11 cellular contexts compared by ENCODE assay signal in the genomic region with DNA sequence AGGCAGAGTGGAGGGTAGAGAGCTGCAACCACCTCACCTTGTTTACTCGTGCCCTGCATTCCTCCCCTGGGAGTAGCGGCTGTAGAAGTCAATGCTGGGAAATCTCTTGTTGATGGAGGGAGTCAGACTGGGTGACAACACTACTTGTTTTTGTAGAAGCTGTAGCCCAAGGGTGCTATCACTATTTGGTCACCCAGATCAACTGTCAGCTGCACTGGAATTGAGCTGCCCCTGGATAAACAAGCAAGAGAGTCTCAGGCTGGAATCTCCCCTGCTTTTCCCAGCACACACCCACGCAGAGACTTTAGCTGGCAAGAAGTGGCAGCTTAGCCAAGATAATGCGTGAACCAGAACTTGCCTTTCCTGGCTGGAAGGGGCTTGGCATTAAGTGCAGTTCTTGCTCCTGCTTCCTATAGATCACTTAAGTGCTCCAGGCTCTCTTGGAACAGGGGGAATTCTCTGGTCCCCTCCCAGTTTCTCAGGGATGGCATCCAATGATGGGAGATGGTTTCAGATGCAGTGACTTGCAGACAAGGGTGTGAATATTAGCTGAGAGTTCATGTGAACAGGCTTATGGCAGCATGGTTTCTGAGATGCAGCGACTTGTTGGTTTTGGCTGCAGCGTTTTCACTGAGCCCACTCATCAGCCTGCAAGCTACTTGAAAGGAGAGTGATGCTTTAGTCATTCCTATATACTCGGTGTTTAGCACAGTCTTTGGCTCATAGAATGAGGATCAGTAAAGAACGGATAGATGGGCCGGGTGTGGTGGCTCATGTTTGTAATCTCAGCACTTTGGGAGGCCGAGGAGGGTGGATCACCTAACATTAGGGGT. TPM values are rescaled to one million over a fixed set of nuclear protein-coding genes. Genes with fewer than 3 reads are reported as not detected.
A peak's percentile ranks its signal among the peaks of the same experiment; 100 is the strongest.
DNase-seq lines count a peak whose midpoint lies in the region; ATAC-seq and TF ChIP-seq lines count a peak whose summit lies in the region.
"Had no signal": no experiment of that assay in that cellular context is flagged by ENCODE, and none has a peak within 500 bp of the region (broad histone marks: within the 10 kb centered on the region; RNA-seq: fewer than 3 reads in every experiment).

No MANE protein-coding gene starts in this region.

- DNase-seq in Daoy (ENCODE audit: low read depth) (peak; percentile 71), RWPE2 (ENCODE audit: low spot score) (no peak), fibroblast of gingiva (ENCODE audit: low read depth) (peak; percentile 39), trophoblast cell (no peak), NCI-H1436 (lab: John Stamatoyannopoulos, UW) (no peak), DMS114 treated with DMSO at 0.1 percent for 48 hours (lab: John Stamatoyannopoulos, UW; ENCODE audit: unreplicated experiment) (no peak), cerebellum (ENCODE audit: low spot score) (no peak), globus pallidus (ENCODE audit: low spot score) (no peak)
- DNase-seq: activated naive CD4-positive, alpha-beta T cell; gastrocnemius medialis; NCI-H510A treated with DMSO at 0.1 percent for 48 hours had no signal

- no peak overlapping the region for H2AK5ac ChIP-seq in trophoblast cell (ENCODE audit: low read length)

- no peak overlapping the region for H4K91ac ChIP-seq in trophoblast cell (ENCODE audit: low read depth, low read length)

- H3K9me3 ChIP-seq in RWPE2 (ENCODE audit: severe bottlenecking) = no peaks in the 10 kb centered on the region
- no peaks in the 10 kb centered on the region for H3K9me3 ChIP-seq in trophoblast cell (ENCODE audit: insufficient read depth, low read depth, low read length)
- H3K9me3 ChIP-seq: gastrocnemius medialis had no signal

- H3K23ac ChIP-seq in trophoblast cell (ENCODE audit: low read length) = no peak overlapping the region

- H3K79me1 ChIP-seq in trophoblast cell (ENCODE audit: low read length) = peaks cover 2% of the 10 kb centered on the region

- peak overlapping the region; percentile 2 for H3K4ac ChIP-seq in trophoblast cell (ENCODE audit: low read depth, low read length)

- H3K36me3 ChIP-seq in RWPE2 (ENCODE audit: low read depth) = peaks cover 5% of the 10 kb centered on the region; the same call in 1 of the 2 replicates
- peaks cover 33 to 38% of the 10 kb centered on the region in 2 experiments for H3K36me3 ChIP-seq in trophoblast cell (ENCODE audit: control insufficient read depth in 1 of 2, insufficient read depth in 2 of 2, low read length in 2 of 2)
- H3K36me3 ChIP-seq: gastrocnemius medialis had no signal

- H2AFZ ChIP-seq in trophoblast cell (ENCODE audit: insufficient read depth, low read length, poor library complexity) = no peak overlapping the region

- H3K27ac ChIP-seq in RWPE2 (ENCODE audit: poor library complexity, severe bottlenecking) = no peak overlapping the region
- H3K27ac ChIP-seq in trophoblast cell (ENCODE audit: low read depth, low read length) = peak overlapping the region; percentile 14

- H4K8ac ChIP-seq in trophoblast cell (ENCODE audit: low read depth, low read length) = no peak overlapping the region

- H3K4me1 ChIP-seq in RWPE2 (ENCODE audit: insufficient read depth, poor library complexity, severe bottlenecking) (peaks cover 23% of the 10 kb centered on the region), trophoblast cell (ENCODE audit: control insufficient read depth in 1 of 2, insufficient read depth in 2 of 2, low read length in 2 of 2) (peaks cover 7 to 15% of the 10 kb centered on the region in 2 experiments)

- H3K27me3 ChIP-seq in RWPE2 (ENCODE audit: insufficient read depth, poor library complexity, severe bottlenecking) (no peaks in the 10 kb centered on the region), trophoblast cell (ENCODE audit: insufficient read depth, low read length) (no peaks in the 10 kb centered on the region)
- H3K27me3 ChIP-seq: gastrocnemius medialis had no signal

- H3K4me2 ChIP-seq in trophoblast cell (ENCODE audit: low read length) = no peak overlapping the region

- H3K14ac ChIP-seq in trophoblast cell (ENCODE audit: low read length) = no peak overlapping the region

- H4K12ac ChIP-seq in trophoblast cell (ENCODE audit: low read depth, low read length) = no peak overlapping the region

- 0 out of 3 replicates have a peak, but pooled peaks have one; percentile 8 for ATAC-seq in RWPE2 (ENCODE audit: low read depth)

- no peak overlapping the region for H3K9ac ChIP-seq in trophoblast cell (ENCODE audit: low read length)

- no peak overlapping the region for H2BK12ac ChIP-seq in trophoblast cell (ENCODE audit: low read length)

- H3K4me3 ChIP-seq in RWPE2 (ENCODE audit: severe bottlenecking) (no peak overlapping the region), trophoblast cell (ENCODE audit: low read depth, low read length) (no peak overlapping the region)
- H3K4me3 ChIP-seq: gastrocnemius medialis had no signal

- H2BK5ac ChIP-seq in trophoblast cell (ENCODE audit: low read depth, low read length, poor library complexity) = no peak overlapping the region

- H3K79me2 ChIP-seq in trophoblast cell (ENCODE audit: control insufficient read depth, insufficient read depth, low read length, poor library complexity) = peaks cover 19% of the 10 kb centered on the region

- no CpG with 5 or more reads among the region's 10 CpGs for WGBS in trophoblast cell (ENCODE audit: extremely low coverage, insufficient coverage, insufficient read length)

- no peak overlapping the region for H3K18ac ChIP-seq in trophoblast cell (ENCODE audit: low read length)

- H2BK120ac ChIP-seq in trophoblast cell (ENCODE audit: insufficient read depth, low read length, poor library complexity) = no peak overlapping the region

- TF ChIP-seq CTCF in RWPE2 (IDR thresholded peaks at IDR 0.05; ENCODE audit: poor library complexity, severe bottlenecking) = no peak

RNA-seq across cellular contexts. Expression of a gene that starts 16.8 kb away (rescaled TPM):
- 53.5 and 61.1 TPM in 2 replicates for total RNA-seq in Daoy (2014; rRNA removed; shearing (Covaris generic))
- 278 and 279 TPM in 2 replicates for polyA plus RNA-seq in trophoblast cell (2013)
- 53.0 TPM for total RNA-seq in cerebellum

Comparison
In these comparisons a context has a peak if more than half of its experiments do, and no peak if none do; other contexts are left out.
1. DNase-seq: peak in Daoy (single experiment) and fibroblast of gingiva (single experiment); none in RWPE2 (single experiment), trophoblast cell (0 of 2), NCI-H1436 (single experiment), DMS114 treated with DMSO at 0.1 percent for 48 hours (single experiment), cerebellum (single experiment) and globus pallidus (single experiment).